ENCODE assay signal across 19 cellular contexts in the genomic region with DNA sequence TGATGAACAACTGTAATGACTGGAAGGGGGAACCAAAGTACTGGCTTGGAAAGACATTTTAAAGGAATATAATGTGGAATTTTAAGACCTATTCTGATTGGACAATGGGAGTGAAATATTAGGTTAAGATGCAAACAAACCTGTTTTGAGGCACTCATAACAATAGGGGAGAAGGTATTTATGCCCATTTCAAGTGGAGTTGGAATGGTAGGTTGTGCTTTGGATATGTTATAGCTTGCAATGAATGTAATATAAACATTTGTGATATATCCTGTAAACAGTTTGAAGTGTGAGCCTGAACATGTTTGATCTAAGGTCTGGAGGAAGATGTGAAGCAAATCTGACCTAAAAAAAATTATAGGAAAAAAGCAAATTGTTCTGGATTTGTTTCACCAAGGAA.
A peak's percentile ranks its signal among the peaks of the same experiment; 100 is the strongest.
DNase-seq lines count a peak whose midpoint lies in the region; ATAC-seq and TF ChIP-seq lines count a peak whose summit lies in the region.
"Had no signal": no experiment of that assay in that cellular context is flagged by ENCODE, and none has a peak within 500 bp of the region (broad histone marks: within the 10 kb centered on the region; RNA-seq: fewer than 3 reads in every experiment).

No MANE protein-coding gene starts in this region.

- peak overlapping the region; percentile 88 for H3K27ac Mint-ChIP-seq in activated CD4-positive, alpha-beta T cell treated with anti-CD3 and anti-CD28 coated beads for 36 hours
- no peak overlapping the region for H3K27ac Mint-ChIP-seq in activated CD4-positive, alpha-beta T cell treated with anti-CD3 and anti-CD28 coated beads, Interleukin-2, amount 10 ng/mL, durations not matched to agents 24 days and 14 days
- H3K27ac Mint-ChIP-seq in activated T-helper 17 cell treated with anti-CD3 and anti-CD28 coated beads, Interleukin-2, amount 50 U/mL, for 72 hours, result peak overlapping the region; percentile 14
- peak overlapping the region; percentile 19 for H3K27ac Mint-ChIP-seq in mesothelial cell of epicardium
- H3K27ac Mint-ChIP-seq: GM23338, neural progenitor cell had no signal

- H2AFZ ChIP-seq in Karpas-422 (ENCODE audit: low read length), result no peak overlapping the region
- H2AFZ ChIP-seq: GM23338, neural progenitor cell had no signal

- peak overlapping the region; percentile 69 for H3K4me2 ChIP-seq in Karpas-422 (ENCODE audit: low read depth, low read length, poor library complexity, severe bottlenecking)
- H3K4me2 ChIP-seq: GM23338, neural progenitor cell had no signal

- CTCF ChIA-PET in activated CD4-positive, alpha-beta T cell treated with anti-CD3 and anti-CD28 coated beads for 36 hours (lab: Charles Lee), result interaction anchor here (0.6 to 1.4 kb wide), 4 partner anchors 31 to 214 kb away, joined by 3 to 5 read pairs (median 4); no protein-coding TSS in a partner anchor

- TF ChIP-seq CTCF in mesothelial cell of epicardium (IDR thresholded peaks at IDR 0.05; ENCODE audit: unreplicated experiment), result no peak

- no peak for ATAC-seq in activated CD4-positive, alpha-beta T cell treated with anti-CD3 and anti-CD28 coated beads for 36 hours
- ATAC-seq in activated T-helper 17 cell treated with anti-CD3 and anti-CD28 coated beads, Interleukin-2, amount 50 U/mL, for 72 hours (replicated peaks), result no peak
- no peak for ATAC-seq in Right ventricle myocardium inferior
- ATAC-seq: GM23338 had no signal

- DNase-seq in activated CD4-positive, alpha-beta T cell treated with anti-CD3 and anti-CD28 coated beads for 36 hours, result no peak
- DNase-seq in activated CD4-positive, alpha-beta T cell treated with anti-CD3 and anti-CD28 coated beads, Interleukin-2, amount 10 ng/mL, durations not matched to agents 24 days and 14 days, result no peak
- DNase-seq in Karpas-422 (no peak), mesothelial cell of epicardium (ENCODE audit: low spot score in 2 of 2, unreplicated experiment in 2 of 2) (no peak), NOMO-1 treated with dmso at 0.1 percent for 144 hours (lab: John Stamatoyannopoulos, UW; ENCODE audit: unreplicated experiment) (no peak), MG63 (no peak), Right ventricle myocardium inferior (ENCODE audit: missing footprints) (no peak)
- DNase-seq: activated effector memory CD4-positive, alpha-beta T cell treated with anti-CD3 and anti-CD28 coated beads, Interleukin-2, amount 50 U/mL, for 16 hours; colonic mucosa; MM.1S; NCI-H187; NCI-H446; retina; SHP77 treated with DMSO at 0.1 percent for 48 hours had no signal

- H3K27me3 Mint-ChIP-seq in activated CD4-positive, alpha-beta T cell treated with anti-CD3 and anti-CD28 coated beads for 36 hours, result no peaks in the 10 kb centered on the region
- H3K27me3 Mint-ChIP-seq in activated CD4-positive, alpha-beta T cell treated with anti-CD3 and anti-CD28 coated beads, Interleukin-2, amount 10 ng/mL, durations not matched to agents 24 days and 14 days, result no peaks in the 10 kb centered on the region
- no peaks in the 10 kb centered on the region for H3K27me3 Mint-ChIP-seq in activated T-helper 17 cell treated with anti-CD3 and anti-CD28 coated beads, Interleukin-2, amount 50 U/mL, for 72 hours
- H3K27me3 Mint-ChIP-seq in mesothelial cell of epicardium (ENCODE audit: low read depth), result no peaks in the 10 kb centered on the region

- H3K4me3 ChIP-seq in Karpas-422 (ENCODE audit: low read length), result peak overlapping the region; percentile 31
- no peak overlapping the region for H3K4me3 ChIP-seq in MG63
- H3K4me3 ChIP-seq: colonic mucosa, GM23338, neural progenitor cell, tibial nerve had no signal

- no peaks in the 10 kb centered on the region for H4K20me1 ChIP-seq in Karpas-422 (ENCODE audit: insufficient read depth, low read depth, low read length)

- peaks cover 4% of the 10 kb centered on the region for H3K9me3 Mint-ChIP-seq in activated CD4-positive, alpha-beta T cell treated with anti-CD3 and anti-CD28 coated beads for 36 hours (ENCODE audit: low read depth)
- H3K9me3 Mint-ChIP-seq in activated CD4-positive, alpha-beta T cell treated with anti-CD3 and anti-CD28 coated beads, Interleukin-2, amount 10 ng/mL, durations not matched to agents 24 days and 14 days, result peaks cover 14% of the 10 kb centered on the region
- H3K9me3 Mint-ChIP-seq in activated T-helper 17 cell treated with anti-CD3 and anti-CD28 coated beads, Interleukin-2, amount 50 U/mL, for 72 hours, result no peaks in the 10 kb centered on the region
- no peaks in the 10 kb centered on the region for H3K9me3 Mint-ChIP-seq in mesothelial cell of epicardium
- H3K9me3 Mint-ChIP-seq: GM23338 had no signal

- H3K27ac ChIP-seq in Karpas-422 (ENCODE audit: low read length), result peak overlapping the region; percentile 98
- H3K27ac ChIP-seq: C4-2B, colonic mucosa, neural progenitor cell had no signal

- POLR2A ChIA-PET in activated CD4-positive, alpha-beta T cell treated with anti-CD3 and anti-CD28 coated beads for 36 hours (lab: Charles Lee), result no interaction called here

- no peak overlapping the region for H3K4me3 Mint-ChIP-seq in activated CD4-positive, alpha-beta T cell treated with anti-CD3 and anti-CD28 coated beads for 36 hours
- H3K4me3 Mint-ChIP-seq in activated CD4-positive, alpha-beta T cell treated with anti-CD3 and anti-CD28 coated beads, Interleukin-2, amount 10 ng/mL, durations not matched to agents 24 days and 14 days, result no peak overlapping the region
- H3K4me3 Mint-ChIP-seq in activated T-helper 17 cell treated with anti-CD3 and anti-CD28 coated beads, Interleukin-2, amount 50 U/mL, for 72 hours, result peak overlapping the region; percentile 31
- no peak overlapping the region for H3K4me3 Mint-ChIP-seq in mesothelial cell of epicardium
- H3K4me3 Mint-ChIP-seq: GM23338, neural progenitor cell had no signal

- H3K4me1 Mint-ChIP-seq in activated CD4-positive, alpha-beta T cell treated with anti-CD3 and anti-CD28 coated beads for 36 hours, result peaks cover 78% of the 10 kb centered on the region
- peaks cover 40% of the 10 kb centered on the region for H3K4me1 Mint-ChIP-seq in activated CD4-positive, alpha-beta T cell treated with anti-CD3 and anti-CD28 coated beads, Interleukin-2, amount 10 ng/mL, durations not matched to agents 24 days and 14 days
- peaks cover 34% of the 10 kb centered on the region for H3K4me1 Mint-ChIP-seq in activated T-helper 17 cell treated with anti-CD3 and anti-CD28 coated beads, Interleukin-2, amount 50 U/mL, for 72 hours
- peaks cover 23% of the 10 kb centered on the region for H3K4me1 Mint-ChIP-seq in mesothelial cell of epicardium

- peaks cover 5% of the 10 kb centered on the region; the same call in 1 of the 2 replicates for H3K36me3 ChIP-seq in Karpas-422 (ENCODE audit: insufficient read depth, low read length)
- H3K36me3 ChIP-seq in MG63, result no peaks in the 10 kb centered on the region
- H3K36me3 ChIP-seq: colonic mucosa, neural progenitor cell, tibial nerve had no signal

- H3K9ac ChIP-seq in Karpas-422 (ENCODE audit: low read length), result peak overlapping the region; percentile 57
- H3K9ac ChIP-seq: neural progenitor cell had no signal

- H3K79me2 ChIP-seq in Karpas-422 (ENCODE audit: low read length), result peaks cover 80% of the 10 kb centered on the region

- peaks cover 96% of the 10 kb centered on the region for H3K4me1 ChIP-seq in Karpas-422 (ENCODE audit: low read length)
- H3K4me1 ChIP-seq: colonic mucosa had no signal

- H3K36me3 Mint-ChIP-seq in activated CD4-positive, alpha-beta T cell treated with anti-CD3 and anti-CD28 coated beads for 36 hours (ENCODE audit: low read depth), result peaks cover 27% of the 10 kb centered on the region
- H3K36me3 Mint-ChIP-seq in activated CD4-positive, alpha-beta T cell treated with anti-CD3 and anti-CD28 coated beads, Interleukin-2, amount 10 ng/mL, durations not matched to agents 24 days and 14 days (ENCODE audit: low read depth), result peaks cover 19% of the 10 kb centered on the region
- H3K36me3 Mint-ChIP-seq in activated T-helper 17 cell treated with anti-CD3 and anti-CD28 coated beads, Interleukin-2, amount 50 U/mL, for 72 hours (ENCODE audit: low read depth), result peaks cover 11% of the 10 kb centered on the region
- H3K36me3 Mint-ChIP-seq in mesothelial cell of epicardium, result peaks cover 4% of the 10 kb centered on the region

- H3K27me3 ChIP-seq in Karpas-422 (ENCODE audit: low read length), result no peaks in the 10 kb centered on the region
- H3K27me3 ChIP-seq in MG63, result no peaks in the 10 kb centered on the region
- H3K27me3 ChIP-seq: colonic mucosa, neural progenitor cell, tibial nerve had no signal

- intact Hi-C loops in activated CD4-positive, alpha-beta T cell treated with anti-CD3 and anti-CD28 coated beads for 36 hours (cut with DNase I, micrococcal nuclease), result loop anchor here (5.0 kb wide), 3 partner anchors 81 to 806 kb away; no protein-coding TSS in a partner anchor
- intact Hi-C loops in activated CD4-positive, alpha-beta T cell treated with anti-CD3 and anti-CD28 coated beads, Interleukin-2, amount 10 ng/mL, durations not matched to agents 24 days and 14 days (cut with micrococcal nuclease), result loop anchor here (5.0 kb wide), 2 partner anchors 106 to 1036 kb away; a partner anchor contains a TSS
- intact Hi-C loops in Right ventricle myocardium inferior (cut with DNase I), result loop anchor here (10.0 kb wide), 1 partner anchor 168 kb away; a partner anchor contains a TSS

- H3K9me2 ChIP-seq in Karpas-422 (replicated peaks; ENCODE audit: insufficient read depth, low read length), result no peaks in the 10 kb centered on the region

- H3K9me3 ChIP-seq in Karpas-422 (ENCODE audit: low read length) (no peaks in the 10 kb centered on the region), MG63 (no peaks in the 10 kb centered on the region)
- H3K9me3 ChIP-seq: colonic mucosa, tibial nerve had no signal
